1 cellular context compared by ENCODE assay signal in genomic region chr6:156719720-156720563, GRCh38.
TF ChIP-seq lines count a peak whose summit lies in the region.

No MANE protein-coding gene starts in this region.

TF ChIP-seq in HepG2, 621 proteins besides CTCF, POLR2A, EP300 and RAD21 (continued from another document and continues in another):
- TF ChIP-seq ZBED4 (CRISPR knock-in tag; IDR thresholded peaks at IDR 0.05; ENCODE audit: borderline replicate concordance) = peak; percentile 99
- TF ChIP-seq TCF7L2 (IDR thresholded peaks at IDR 0.05; ENCODE audit: low read depth, low read length) = no peak
- TF ChIP-seq SMARCE1 (IDR thresholded peaks at IDR 0.05; ENCODE audit: borderline replicate concordance) = no peak
- TF ChIP-seq PAWR (CRISPR knock-in tag; IDR thresholded peaks at IDR 0.05; ENCODE audit: borderline replicate concordance) = no peak
- TF ChIP-seq, protein P1, sequence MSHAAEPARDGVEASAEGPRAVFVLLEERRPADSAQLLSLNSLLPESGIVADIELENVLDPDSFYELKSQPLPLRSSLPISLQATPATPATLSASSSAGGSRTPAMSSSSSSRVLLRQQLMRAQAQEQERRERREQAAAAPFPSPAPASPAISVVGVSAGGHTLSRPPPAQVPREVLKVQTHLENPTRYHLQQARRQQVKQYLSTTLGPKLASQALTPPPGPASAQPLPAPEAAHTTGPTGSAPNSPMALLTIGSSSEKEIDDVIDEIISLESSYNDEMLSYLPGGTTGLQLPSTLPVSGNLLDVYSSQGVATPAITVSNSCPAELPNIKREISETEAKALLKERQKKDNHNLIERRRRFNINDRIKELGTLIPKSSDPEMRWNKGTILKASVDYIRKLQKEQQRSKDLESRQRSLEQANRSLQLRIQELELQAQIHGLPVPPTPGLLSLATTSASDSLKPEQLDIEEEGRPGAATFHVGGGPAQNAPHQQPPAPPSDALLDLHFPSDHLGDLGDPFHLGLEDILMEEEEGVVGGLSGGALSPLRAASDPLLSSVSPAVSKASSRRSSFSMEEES (CRISPR knock-in tag; IDR thresholded peaks at IDR 0.05) = peak; percentile 88
- TF ChIP-seq ZNF816 (CRISPR knock-in tag; IDR thresholded peaks at IDR 0.05; ENCODE audit: borderline replicate concordance) = no peak; the same call in 1 of the 2 replicates
- TF ChIP-seq ZNF296 (CRISPR knock-in tag; conservative IDR thresholded peaks at IDR 0.05) = peak; percentile 93
- TF ChIP-seq POLR2AphosphoS5 (IDR thresholded peaks at IDR 0.05; ENCODE audit: low read depth, low read length) = no peak
- TF ChIP-seq ZNF382 (CRISPR knock-in tag; IDR thresholded peaks at IDR 0.05; ENCODE audit: borderline replicate concordance) = no peak
- peak; percentile 81 for TF ChIP-seq ZNF777 (CRISPR knock-in tag; IDR thresholded peaks at IDR 0.05)
- no peak; the same call in 1 of the 2 replicates for TF ChIP-seq ZSCAN30 (CRISPR knock-in tag; IDR thresholded peaks at IDR 0.05)
- TF ChIP-seq TAF1 (CRISPR knock-in tag; IDR thresholded peaks at IDR 0.05) = peak; percentile 55
- TF ChIP-seq ELF3 (CRISPR knock-in tag; IDR thresholded peaks at IDR 0.05) = peak; percentile 86
- TF ChIP-seq, protein P2, sequence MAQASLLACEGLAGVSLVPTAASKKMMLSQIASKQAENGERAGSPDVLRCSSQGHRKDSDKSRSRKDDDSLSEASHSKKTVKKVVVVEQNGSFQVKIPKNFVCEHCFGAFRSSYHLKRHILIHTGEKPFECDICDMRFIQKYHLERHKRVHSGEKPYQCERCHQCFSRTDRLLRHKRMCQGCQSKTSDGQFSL (CRISPR knock-in tag; IDR thresholded peaks at IDR 0.05) = no peak
- TF ChIP-seq ZNF501 (CRISPR knock-in tag; IDR thresholded peaks at IDR 0.05) = peak; percentile 96
- peak; percentile 87; the same call in 1 of the 2 replicates for TF ChIP-seq ZKSCAN8 (CRISPR knock-in tag; IDR thresholded peaks at IDR 0.05; ENCODE audit: borderline replicate concordance)
- peak; percentile 94; the same call in 1 of the 2 replicates for TF ChIP-seq ZNF788 (CRISPR knock-in tag; IDR thresholded peaks at IDR 0.05; ENCODE audit: borderline replicate concordance)
- TF ChIP-seq NFIC (IDR thresholded peaks at IDR 0.05; ENCODE audit: low read length) = no peak
- TF ChIP-seq ZSCAN20 (CRISPR knock-in tag; IDR thresholded peaks at IDR 0.05; ENCODE audit: borderline replicate concordance) = peak; percentile 88
- TF ChIP-seq FOXJ3 (CRISPR knock-in tag; IDR thresholded peaks at IDR 0.05; ENCODE audit: borderline replicate concordance) = peak; percentile 65; the same call in 1 of the 2 replicates
- TF ChIP-seq, protein P3, sequence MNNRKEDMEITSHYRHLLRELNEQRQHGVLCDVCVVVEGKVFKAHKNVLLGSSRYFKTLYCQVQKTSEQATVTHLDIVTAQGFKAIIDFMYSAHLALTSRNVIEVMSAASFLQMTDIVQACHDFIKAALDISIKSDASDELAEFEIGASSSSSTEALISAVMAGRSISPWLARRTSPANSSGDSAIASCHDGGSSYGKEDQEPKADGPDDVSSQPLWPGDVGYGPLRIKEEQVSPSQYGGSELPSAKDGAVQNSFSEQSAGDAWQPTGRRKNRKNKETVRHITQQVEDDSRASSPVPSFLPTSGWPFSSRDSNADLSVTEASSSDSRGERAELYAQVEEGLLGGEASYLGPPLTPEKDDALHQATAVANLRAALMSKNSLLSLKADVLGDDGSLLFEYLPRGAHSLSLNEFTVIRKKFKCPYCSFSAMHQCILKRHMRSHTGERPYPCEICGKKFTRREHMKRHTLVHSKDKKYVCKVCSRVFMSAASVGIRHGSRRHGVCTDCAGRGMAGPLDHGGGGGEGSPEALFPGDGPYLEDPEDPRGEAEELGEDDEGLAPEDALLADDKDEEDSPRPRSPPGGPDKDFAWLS (CRISPR knock-in tag; IDR thresholded peaks at IDR 0.05; ENCODE audit: borderline replicate concordance) = no peak
- TF ChIP-seq MLXIP (CRISPR knock-in tag; IDR thresholded peaks at IDR 0.05; ENCODE audit: borderline replicate concordance) = no peak
- TF ChIP-seq, protein P4, sequence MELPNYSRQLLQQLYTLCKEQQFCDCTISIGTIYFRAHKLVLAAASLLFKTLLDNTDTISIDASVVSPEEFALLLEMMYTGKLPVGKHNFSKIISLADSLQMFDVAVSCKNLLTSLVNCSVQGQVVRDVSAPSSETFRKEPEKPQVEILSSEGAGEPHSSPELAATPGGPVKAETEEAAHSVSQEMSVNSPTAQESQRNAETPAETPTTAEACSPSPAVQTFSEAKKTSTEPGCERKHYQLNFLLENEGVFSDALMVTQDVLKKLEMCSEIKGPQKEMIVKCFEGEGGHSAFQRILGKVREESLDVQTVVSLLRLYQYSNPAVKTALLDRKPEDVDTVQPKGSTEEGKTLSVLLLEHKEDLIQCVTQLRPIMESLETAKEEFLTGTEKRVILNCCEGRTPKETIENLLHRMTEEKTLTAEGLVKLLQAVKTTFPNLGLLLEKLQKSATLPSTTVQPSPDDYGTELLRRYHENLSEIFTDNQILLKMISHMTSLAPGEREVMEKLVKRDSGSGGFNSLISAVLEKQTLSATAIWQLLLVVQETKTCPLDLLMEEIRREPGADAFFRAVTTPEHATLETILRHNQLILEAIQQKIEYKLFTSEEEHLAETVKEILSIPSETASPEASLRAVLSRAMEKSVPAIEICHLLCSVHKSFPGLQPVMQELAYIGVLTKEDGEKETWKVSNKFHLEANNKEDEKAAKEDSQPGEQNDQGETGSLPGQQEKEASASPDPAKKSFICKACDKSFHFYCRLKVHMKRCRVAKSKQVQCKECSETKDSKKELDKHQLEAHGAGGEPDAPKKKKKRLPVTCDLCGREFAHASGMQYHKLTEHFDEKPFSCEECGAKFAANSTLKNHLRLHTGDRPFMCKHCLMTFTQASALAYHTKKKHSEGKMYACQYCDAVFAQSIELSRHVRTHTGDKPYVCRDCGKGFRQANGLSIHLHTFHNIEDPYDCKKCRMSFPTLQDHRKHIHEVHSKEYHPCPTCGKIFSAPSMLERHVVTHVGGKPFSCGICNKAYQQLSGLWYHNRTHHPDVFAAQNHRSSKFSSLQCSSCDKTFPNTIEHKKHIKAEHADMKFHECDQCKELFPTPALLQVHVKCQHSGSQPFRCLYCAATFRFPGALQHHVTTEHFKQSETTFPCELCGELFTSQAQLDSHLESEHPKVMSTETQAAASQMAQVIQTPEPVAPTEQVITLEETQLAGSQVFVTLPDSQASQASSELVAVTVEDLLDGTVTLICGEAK (IDR thresholded peaks at IDR 0.05) = no peak
- TF ChIP-seq, protein P4 (CRISPR knock-in tag; IDR thresholded peaks at IDR 0.05) = peak; percentile 72
- TF ChIP-seq SRF (IDR thresholded peaks at IDR 0.05; ENCODE audit: low read depth, low read length) = no peak
- TF ChIP-seq KLF12 (CRISPR knock-in tag; IDR thresholded peaks at IDR 0.05; ENCODE audit: borderline replicate concordance) = peak; percentile 82; the same call in 1 of the 2 replicates
- TF ChIP-seq SIX1 (CRISPR knock-in tag; IDR thresholded peaks at IDR 0.05; ENCODE audit: borderline replicate concordance) = peak; percentile 26; the same call in 1 of the 2 replicates
- TF ChIP-seq, protein P5, sequence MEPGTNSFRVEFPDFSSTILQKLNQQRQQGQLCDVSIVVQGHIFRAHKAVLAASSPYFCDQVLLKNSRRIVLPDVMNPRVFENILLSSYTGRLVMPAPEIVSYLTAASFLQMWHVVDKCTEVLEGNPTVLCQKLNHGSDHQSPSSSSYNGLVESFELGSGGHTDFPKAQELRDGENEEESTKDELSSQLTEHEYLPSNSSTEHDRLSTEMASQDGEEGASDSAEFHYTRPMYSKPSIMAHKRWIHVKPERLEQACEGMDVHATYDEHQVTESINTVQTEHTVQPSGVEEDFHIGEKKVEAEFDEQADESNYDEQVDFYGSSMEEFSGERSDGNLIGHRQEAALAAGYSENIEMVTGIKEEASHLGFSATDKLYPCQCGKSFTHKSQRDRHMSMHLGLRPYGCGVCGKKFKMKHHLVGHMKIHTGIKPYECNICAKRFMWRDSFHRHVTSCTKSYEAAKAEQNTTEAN (CRISPR knock-in tag; conservative IDR thresholded peaks at IDR 0.05) = peak; percentile 85
- TF ChIP-seq ZNF30 (CRISPR knock-in tag; IDR thresholded peaks at IDR 0.05) = 0 out of 2 replicates have a peak, but pooled peaks have one; percentile 21
- peak; percentile 97 for TF ChIP-seq ZNF431 (CRISPR knock-in tag; IDR thresholded peaks at IDR 0.05; ENCODE audit: borderline replicate concordance, low read depth)
- peak; percentile 90 for TF ChIP-seq MYC (CRISPR knock-in tag; IDR thresholded peaks at IDR 0.05; ENCODE audit: borderline replicate concordance)
- TF ChIP-seq PRMT3 (CRISPR knock-in tag; IDR thresholded peaks at IDR 0.05; ENCODE audit: borderline replicate concordance, low read depth) = no peak
- no peak for TF ChIP-seq MZF1 (CRISPR knock-in tag; IDR thresholded peaks at IDR 0.05; ENCODE audit: borderline replicate concordance)
- TF ChIP-seq, protein P6, sequence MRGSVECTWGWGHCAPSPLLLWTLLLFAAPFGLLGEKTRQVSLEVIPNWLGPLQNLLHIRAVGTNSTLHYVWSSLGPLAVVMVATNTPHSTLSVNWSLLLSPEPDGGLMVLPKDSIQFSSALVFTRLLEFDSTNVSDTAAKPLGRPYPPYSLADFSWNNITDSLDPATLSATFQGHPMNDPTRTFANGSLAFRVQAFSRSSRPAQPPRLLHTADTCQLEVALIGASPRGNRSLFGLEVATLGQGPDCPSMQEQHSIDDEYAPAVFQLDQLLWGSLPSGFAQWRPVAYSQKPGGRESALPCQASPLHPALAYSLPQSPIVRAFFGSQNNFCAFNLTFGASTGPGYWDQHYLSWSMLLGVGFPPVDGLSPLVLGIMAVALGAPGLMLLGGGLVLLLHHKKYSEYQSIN (CRISPR knock-in tag; IDR thresholded peaks at IDR 0.05; ENCODE audit: borderline replicate concordance) = 0 out of 2 replicates have a peak, but pooled peaks have one; percentile 64
- TF ChIP-seq HNF4G (IDR thresholded peaks at IDR 0.05; ENCODE audit: borderline replicate concordance, low read depth, low read length) = 0 out of 2 replicates have a peak, but pooled peaks have one; percentile 11
- TF ChIP-seq HNF4G (CRISPR knock-in tag; IDR thresholded peaks at IDR 0.05; ENCODE audit: borderline replicate concordance, low read depth) = no peak
- peak; percentile 90 for TF ChIP-seq ETV6 (CRISPR knock-in tag; conservative IDR thresholded peaks at IDR 0.05)
